Comparison of ENCODE assay signal across 8 cellular contexts in the genomic region with DNA sequence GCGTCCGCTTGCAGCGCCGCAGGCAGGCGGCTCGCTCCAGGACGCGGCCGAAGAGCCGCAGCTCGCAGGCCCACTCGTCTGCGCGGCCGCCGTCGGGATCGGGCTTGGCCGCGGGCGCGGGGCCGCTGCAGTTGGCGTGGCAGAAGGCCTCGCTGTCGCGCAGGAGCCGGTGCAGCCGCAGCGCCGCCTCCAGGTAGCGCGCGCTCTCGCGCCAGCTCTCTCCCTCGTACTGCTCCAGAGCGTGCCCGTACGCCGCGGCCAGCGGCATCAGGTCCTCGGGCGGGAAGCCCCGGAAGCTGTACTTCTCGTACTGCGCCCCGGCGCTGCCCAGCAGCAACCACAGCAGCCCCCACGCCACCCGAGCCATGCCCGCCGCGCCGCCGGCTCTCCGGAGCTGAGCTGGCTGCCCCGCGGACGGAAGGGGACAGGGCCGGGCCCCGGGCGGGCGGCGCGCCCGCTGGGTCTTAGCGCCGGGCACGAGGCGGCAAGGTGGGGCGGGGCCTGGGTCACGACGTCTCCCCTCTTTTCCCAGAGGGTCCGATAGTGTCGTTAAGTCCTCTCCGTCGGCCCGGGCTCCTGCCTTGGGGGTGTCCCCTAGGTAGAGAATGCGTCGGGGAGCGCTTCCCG. TPM values are rescaled to one million over a fixed set of nuclear protein-coding genes. Genes with fewer than 3 reads are reported as not detected.
A peak's percentile ranks its signal among the peaks of the same experiment; 100 is the strongest.
DNase-seq lines count a peak whose midpoint lies in the region; ATAC-seq and TF ChIP-seq lines count a peak whose summit lies in the region.

A gene with protein sequence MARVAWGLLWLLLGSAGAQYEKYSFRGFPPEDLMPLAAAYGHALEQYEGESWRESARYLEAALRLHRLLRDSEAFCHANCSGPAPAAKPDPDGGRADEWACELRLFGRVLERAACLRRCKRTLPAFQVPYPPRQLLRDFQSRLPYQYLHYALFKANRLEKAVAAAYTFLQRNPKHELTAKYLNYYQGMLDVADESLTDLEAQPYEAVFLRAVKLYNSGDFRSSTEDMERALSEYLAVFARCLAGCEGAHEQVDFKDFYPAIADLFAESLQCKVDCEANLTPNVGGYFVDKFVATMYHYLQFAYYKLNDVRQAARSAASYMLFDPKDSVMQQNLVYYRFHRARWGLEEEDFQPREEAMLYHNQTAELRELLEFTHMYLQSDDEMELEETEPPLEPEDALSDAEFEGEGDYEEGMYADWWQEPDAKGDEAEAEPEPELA (minus strand): TSS at position 401 of the 627 bp plus-strand sequence. CDS start 34 bp downstream, at position 367.

- peak; percentile 82 for DNase-seq in G401 (ENCODE audit: low spot score)
- DNase-seq in NCI-H226: peak; percentile 80
- DNase-seq in activated CD4-positive, alpha-beta T cell treated with anti-CD3 and anti-CD28 coated beads for 4 hours: peak; percentile 63 to 66
- DNase-seq in colonic mucosa: peak; percentile 86
- peak; percentile 29 to 46 for DNase-seq in stimulated activated CD4-positive, alpha-beta T cell treated with anti-CD3 and anti-CD28 coated beads, Interleukin-1b, Interleukin-23, amount 100 ng/mL, for 1 hour (ENCODE audit: low read depth in 2 of 2)

- H3K27me3 ChIP-seq in colonic mucosa (no peaks in the 10 kb centered on the region), layer of hippocampus (ENCODE audit: control insufficient read depth, insufficient read depth, low read length) (no peaks in the 10 kb centered on the region)

- peak; percentile 68 for ATAC-seq in HG02852 (IDR thresholded peaks at IDR 0.05; ENCODE audit: unreplicated experiment)
- no peak for ATAC-seq in HG03342 (IDR thresholded peaks at IDR 0.05; ENCODE audit: unreplicated experiment)

- intact Hi-C loops in colonic mucosa (cut with DNase I): no loop called here

- H3K27ac ChIP-seq in colonic mucosa (peak within 1 kb of the TSS; percentile 70), layer of hippocampus (ENCODE audit: low read depth, low read length) (peak within 1 kb of the TSS; percentile 38)

- H3K9me3 ChIP-seq in colonic mucosa: no peaks in the 10 kb centered on the region

- TF ChIP-seq CTCF in colonic mucosa (IDR thresholded peaks at IDR 0.05): peak; percentile 64

- in situ Hi-C loops in G401 (cut with HindIII; ENCODE audit: low sequenced_read_pairs): no loop called here

- H3K9ac ChIP-seq in colonic mucosa (ENCODE audit: low read depth in 2 of 2, low read length in 2 of 2): peak within 1 kb of the TSS; percentile 74 to 79

- H3K36me3 ChIP-seq in colonic mucosa: no peaks in the 10 kb centered on the region

- peaks cover 19% of the 10 kb centered on the region for H3K4me1 ChIP-seq in colonic mucosa

- H3K4me3 ChIP-seq in colonic mucosa: peak within 1 kb of the TSS; percentile 79

RNA-seq across cellular contexts. Expression of the gene that starts here (rescaled TPM):
- 30.5 and 40.4 TPM in 2 replicates for total RNA-seq in G401 (2014; rRNA removed; shearing (Covaris generic))
- 10 to 100 TPM in 1 of 2 donors, 1 to 10 TPM in 1; 8.5 to 16.7 TPM for total RNA-seq in colonic mucosa
